Comparison of ENCODE assay signal across 23 cellular contexts in genomic region chr1:220451541-220451940, GRCh38.
A peak's percentile ranks its signal among the peaks of the same experiment; 100 is the strongest.
DNase-seq lines count a peak whose midpoint lies in the region; ATAC-seq and TF ChIP-seq lines count a peak whose summit lies in the region.
"Had no signal": no experiment of that assay in that cellular context is flagged by ENCODE, and none has a peak within 500 bp of the region (broad histone marks: within the 10 kb centered on the region; RNA-seq: fewer than 3 reads in every experiment).

No MANE protein-coding gene starts in this region.

- no peak overlapping the region for H3K4me2 ChIP-seq in osteoblast (ENCODE audit: insufficient read depth, low read length)

- H3K27me3 Mint-ChIP-seq in Caco-2 (ENCODE audit: insufficient read depth, unreplicated experiment), result no peaks in the 10 kb centered on the region
- H3K27me3 Mint-ChIP-seq in progenitor cell of endocrine pancreas, result peaks cover 10% of the 10 kb centered on the region
- peaks cover 25% of the 10 kb centered on the region for H3K27me3 Mint-ChIP-seq in osteocyte (ENCODE audit: unreplicated experiment)

- no peak for ATAC-seq in HG02870 (IDR thresholded peaks at IDR 0.05; ENCODE audit: unreplicated experiment)
- ATAC-seq: body of pancreas; foreskin keratinocyte; Panc1; SK-N-SH treated with all-trans-retinoic acid at 6 μM for 48 hours; stimulated activated naive CD8-positive, alpha-beta T cell treated with anti-CD3 and anti-CD28 coated beads, Interleukin-15, amount 100 ng/mL, for 72 hours had no signal

- CTCF ChIA-PET in Caco-2 (lab: Charles Lee), result no interaction called here
- CTCF ChIA-PET in HEK293 (lab: Yijun Ruan, JAX), result interaction anchor here (0.6 to 0.9 kb wide), 2 partner anchors 15 to 630 kb away, joined by 3 to 6 read pairs; no protein-coding TSS in a partner anchor

- peaks cover 5% of the 10 kb centered on the region for H3K9me3 Mint-ChIP-seq in Caco-2 (ENCODE audit: unreplicated experiment)
- H3K9me3 Mint-ChIP-seq in progenitor cell of endocrine pancreas (ENCODE audit: low read depth), result peaks cover 4% of the 10 kb centered on the region
- no peaks in the 10 kb centered on the region for H3K9me3 Mint-ChIP-seq in osteocyte (ENCODE audit: unreplicated experiment)
- H3K9me3 Mint-ChIP-seq: activated T-helper 1 cell treated with anti-CD3 and anti-CD28 coated beads, Interleukin-12 subunit alpha, Interleukin-12 subunit beta, Interleukin-2, Interleukin-4 antibody, amounts not matched to agents 30 ng/mL and 10 ng/mL and 1 ng/mL, durations not matched to agents 14 hours and 24 hours and 36 hours; stimulated activated naive CD8-positive, alpha-beta T cell treated with anti-CD3 and anti-CD28 coated beads, Interleukin-15, amount 100 ng/mL, for 72 hours had no signal

- H4K20me1 ChIP-seq in osteoblast (ENCODE audit: insufficient read depth, low read length), result no peaks in the 10 kb centered on the region

- peak overlapping the region; percentile 20 for H3K27ac Mint-ChIP-seq in Caco-2 (ENCODE audit: unreplicated experiment)
- H3K27ac Mint-ChIP-seq in progenitor cell of endocrine pancreas, result peak overlapping the region; percentile 17
- H3K27ac Mint-ChIP-seq in osteocyte (ENCODE audit: unreplicated experiment), result no peak overlapping the region
- H3K27ac Mint-ChIP-seq: activated naive CD8-positive, alpha-beta T cell; activated T-helper 1 cell treated with anti-CD3 and anti-CD28 coated beads, Interleukin-12 subunit alpha, Interleukin-12 subunit beta, Interleukin-2, Interleukin-4 antibody, amounts not matched to agents 30 ng/mL and 10 ng/mL and 1 ng/mL, durations not matched to agents 14 hours and 24 hours and 36 hours; stimulated activated naive CD8-positive, alpha-beta T cell treated with anti-CD3 and anti-CD28 coated beads, Interleukin-15, amount 100 ng/mL, for 72 hours had no signal

- no peaks in the 10 kb centered on the region for H3K27me3 ChIP-seq in Caco-2 (replicated peaks; ENCODE audit: control insufficient read depth, insufficient read depth, low read length)
- H3K27me3 ChIP-seq in osteoblast (ENCODE audit: insufficient read depth, low read length), result peaks cover 3% of the 10 kb centered on the region
- H3K27me3 ChIP-seq: body of pancreas, neutrophil, uterus had no signal

- H3K36me3 ChIP-seq in Caco-2 (ENCODE audit: control insufficient read depth, insufficient read depth, low read length), result no peaks in the 10 kb centered on the region
- no peaks in the 10 kb centered on the region for H3K36me3 ChIP-seq in HEK293 (ENCODE audit: control insufficient read depth in 2 of 2, insufficient read depth in 1 of 2, low read length in 2 of 2)
- no peaks in the 10 kb centered on the region for H3K36me3 ChIP-seq in osteoblast (ENCODE audit: insufficient read depth, low read length)
- H3K36me3 ChIP-seq: neutrophil, uterus had no signal

- TF ChIP-seq CTCF in Caco-2 (IDR thresholded peaks at IDR 0.05; ENCODE audit: insufficient read depth in 1 of 2, low read depth in 1 of 2, low read length in 1 of 2, severe bottlenecking in 1 of 2, unreplicated experiment in 1 of 2) (no peak), HEK293 (tag by site-specific recombination; IDR thresholded peaks at IDR 0.05) (no peak), fibroblast of villous mesenchyme (IDR thresholded peaks at IDR 0.05; ENCODE audit: insufficient read depth, low read depth, low read length) (no peak), progenitor cell of endocrine pancreas (IDR thresholded peaks at IDR 0.05; ENCODE audit: unreplicated experiment) (no peak), osteoblast (IDR thresholded peaks at IDR 0.05; ENCODE audit: extremely low read depth, low read depth, low read length) (no peak), osteocyte (IDR thresholded peaks at IDR 0.05) (no peak)

- H3K36me3 Mint-ChIP-seq in Caco-2 (ENCODE audit: insufficient read depth, unreplicated experiment) (peaks cover 5% of the 10 kb centered on the region), progenitor cell of endocrine pancreas (ENCODE audit: insufficient read depth) (no peaks in the 10 kb centered on the region), osteocyte (ENCODE audit: unreplicated experiment) (no peaks in the 10 kb centered on the region)
- H3K36me3 Mint-ChIP-seq: activated naive CD8-positive, alpha-beta T cell had no signal

- no peaks in the 10 kb centered on the region for H3K79me2 ChIP-seq in osteoblast (ENCODE audit: insufficient read depth, low read length)

- H3K4me3 Mint-ChIP-seq in Caco-2 (ENCODE audit: unreplicated experiment) (peak overlapping the region; percentile 14), progenitor cell of endocrine pancreas (ENCODE audit: low read depth) (no peak overlapping the region), osteocyte (ENCODE audit: unreplicated experiment) (no peak overlapping the region)
- H3K4me3 Mint-ChIP-seq: activated naive CD8-positive, alpha-beta T cell; activated T-helper 1 cell treated with anti-CD3 and anti-CD28 coated beads, Interleukin-12 subunit alpha, Interleukin-12 subunit beta, Interleukin-2, Interleukin-4 antibody, amounts not matched to agents 30 ng/mL and 10 ng/mL and 1 ng/mL, durations not matched to agents 14 hours and 24 hours and 36 hours; IgD-negative memory B cell; stimulated activated naive CD8-positive, alpha-beta T cell treated with anti-CD3 and anti-CD28 coated beads, Interleukin-15, amount 100 ng/mL, for 72 hours had no signal

- DNase-seq in Caco-2 (peak; percentile 79 to 80), fibroblast of villous mesenchyme (ENCODE audit: low read depth) (peak; percentile 46), progenitor cell of endocrine pancreas (ENCODE audit: low spot score, unreplicated experiment) (no peak), osteoblast (ENCODE audit: insufficient read length, low spot score, missing footprints) (no peak), osteocyte (ENCODE audit: extremely low spot score, unreplicated experiment) (no peak)
- DNase-seq in activated CD8-positive, alpha-beta memory T cell treated with anti-CD3 and anti-CD28 coated beads, Interleukin-2, amount 50 U/mL, for 48 hours, result no peak
- DNase-seq: activated CD4-positive, alpha-beta T cell treated with anti-CD3 and anti-CD28 coated beads for 1 hour; body of pancreas; cortex of kidney; foreskin keratinocyte; HCEC 1CT; NCI-H1694; NCI-H345; stimulated activated naive CD8-positive, alpha-beta T cell treated with anti-CD3 and anti-CD28 coated beads, Interleukin-15, amount 100 ng/mL, for 72 hours; uterus had no signal

- H3K4me1 Mint-ChIP-seq in Caco-2 (ENCODE audit: low read depth, unreplicated experiment), result peaks cover 14% of the 10 kb centered on the region
- H3K4me1 Mint-ChIP-seq in progenitor cell of endocrine pancreas (ENCODE audit: low read depth), result peaks cover 12% of the 10 kb centered on the region
- no peaks in the 10 kb centered on the region for H3K4me1 Mint-ChIP-seq in osteocyte (ENCODE audit: unreplicated experiment)
- H3K4me1 Mint-ChIP-seq: IgD-negative memory B cell; stimulated activated naive CD8-positive, alpha-beta T cell treated with anti-CD3 and anti-CD28 coated beads, Interleukin-15, amount 100 ng/mL, for 72 hours had no signal

- no peak overlapping the region for H2AFZ ChIP-seq in osteoblast (ENCODE audit: low read length)

- H3K4me3 ChIP-seq in Caco-2 (ENCODE audit: low read depth, low read length), result no peak overlapping the region
- H3K4me3 ChIP-seq in HEK293 (ENCODE audit: low read depth, low read length), result no peak overlapping the region
- H3K4me3 ChIP-seq in fibroblast of villous mesenchyme (ENCODE audit: low read depth, low read length), result no peak overlapping the region
- no peak overlapping the region for H3K4me3 ChIP-seq in osteoblast (ENCODE audit: insufficient read depth, low read length)
- H3K4me3 ChIP-seq: body of pancreas, uterus had no signal

- H3K27ac ChIP-seq in HEK293 (ENCODE audit: extremely low read depth, low read depth, low read length), result no peak overlapping the region
- no peak overlapping the region for H3K27ac ChIP-seq in osteoblast (ENCODE audit: low read depth, low read length)
- H3K27ac ChIP-seq: body of pancreas, foreskin keratinocyte, neutrophil, uterus had no signal

- intact Hi-C loops in Caco-2 (cut with micrococcal nuclease; ENCODE audit: unreplicated experiment), result loop anchor here (1.0 kb wide), 1 partner anchor 34 kb away; no protein-coding TSS in a partner anchor

- H3K4me1 ChIP-seq in Caco-2, result peaks cover 32% of the 10 kb centered on the region
- peaks cover 2% of the 10 kb centered on the region; the same call in 1 of the 2 replicates for H3K4me1 ChIP-seq in HEK293 (ENCODE audit: control insufficient read depth, insufficient read depth, low read length)
- no peaks in the 10 kb centered on the region for H3K4me1 ChIP-seq in osteoblast (ENCODE audit: insufficient read depth, low read length)
- H3K4me1 ChIP-seq: body of pancreas, foreskin keratinocyte, uterus had no signal

- 0 out of 2 replicates have a peak, but pooled peaks cover 4% of the 10 kb centered on the region for H3K9me3 ChIP-seq in Caco-2
- H3K9me3 ChIP-seq in HEK293 (ENCODE audit: control insufficient read depth, insufficient read depth, low read depth, low read length), result no peaks in the 10 kb centered on the region
- H3K9me3 ChIP-seq in osteoblast (ENCODE audit: low read depth, low read length), result no peaks in the 10 kb centered on the region
- H3K9me3 ChIP-seq: body of pancreas, neutrophil, uterus had no signal

- POLR2A ChIA-PET in Caco-2 (lab: Charles Lee), result no interaction called here
- POLR2A ChIA-PET in HEK293 (lab: Yijun Ruan, JAX), result no interaction called here

- BruUV-seq in Caco-2 (replicated peaks; lab: Mats Ljungman, UMichigan), result no TSS peak

TF ChIP-seq in HEK293, 187 proteins besides CTCF, POLR2A, EP300 and RAD21 (continues in another document):
- TF ChIP-seq ZNF133 (tag by site-specific recombination; IDR thresholded peaks at IDR 0.05) (no peak), ZEB2 (tag by site-specific recombination; IDR thresholded peaks at IDR 0.05) (no peak), ZNF660 (tag by site-specific recombination; IDR thresholded peaks at IDR 0.05) (peak; percentile 42; the same call in 1 of the 2 replicates), ZNF623 (tag by site-specific recombination; IDR thresholded peaks at IDR 0.05) (no peak), ZNF768 (tag by site-specific recombination; IDR thresholded peaks at IDR 0.05) (no peak), ZNF175 (tag by site-specific recombination; IDR thresholded peaks at IDR 0.05) (no peak), ATF2 (tag by site-specific recombination; IDR thresholded peaks at IDR 0.05; ENCODE audit: low read depth) (0 out of 2 replicates have a peak, but pooled peaks have one; percentile 3), YY2 (tag by site-specific recombination; IDR thresholded peaks at IDR 0.05) (no peak)

Comparison
In these comparisons a context has a peak if more than half of its experiments do, and no peak if none do; other contexts are left out.
1. DNase-seq: peak in Caco-2 (2 of 2) and fibroblast of villous mesenchyme (single experiment); none in progenitor cell of endocrine pancreas (single experiment), osteoblast (single experiment), activated CD8-positive, alpha-beta memory T cell treated with anti-CD3 and anti-CD28 coated beads, Interleukin-2, amount 50 U/mL, for 48 hours (single experiment) and osteocyte (single experiment).